In the genomic region with DNA sequence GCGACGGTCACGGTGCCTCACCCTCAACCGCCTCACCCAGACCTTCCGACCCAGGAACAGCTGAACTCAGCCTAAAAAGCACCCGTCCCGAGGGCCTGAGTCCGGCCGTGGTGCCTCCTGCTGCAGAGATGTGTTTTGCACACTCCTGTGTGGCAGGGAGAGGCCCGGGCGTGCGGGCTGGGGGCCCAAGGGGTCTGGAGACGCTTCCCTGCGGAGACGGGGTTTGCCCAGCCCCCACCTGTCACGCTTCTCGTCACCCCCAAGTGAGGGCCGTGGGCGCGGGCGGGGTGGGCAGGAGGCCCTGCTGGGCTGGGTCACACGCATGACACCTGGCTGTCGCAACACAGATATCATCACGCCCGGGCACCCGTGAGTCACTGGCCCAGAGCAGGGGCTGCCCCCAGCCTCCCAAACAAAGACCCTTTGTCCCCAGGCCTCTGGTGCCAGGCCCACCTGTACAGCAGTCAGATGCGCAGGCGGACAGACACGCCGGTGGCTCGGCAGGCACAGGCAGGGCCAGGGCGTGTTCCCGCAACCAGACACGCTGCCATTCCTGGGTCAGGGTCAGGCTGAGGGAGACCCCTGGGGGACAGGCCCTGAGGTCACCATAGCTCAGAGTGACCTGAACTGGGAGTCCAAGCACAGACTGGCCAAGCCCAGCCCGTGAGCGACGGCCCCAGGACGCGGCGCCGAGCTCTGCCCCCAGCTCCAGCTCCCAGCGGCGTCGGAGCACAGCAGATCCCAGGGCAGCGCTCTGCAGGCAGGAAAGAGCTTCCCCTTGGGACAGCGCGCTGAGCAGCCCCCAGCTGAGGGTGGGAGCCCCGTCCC, we compare ENCODE assay signal across 1 cellular context.
TF ChIP-seq lines count a peak whose summit lies in the region.

No MANE protein-coding gene starts in this region.

TF ChIP-seq in HepG2, 621 proteins besides CTCF, POLR2A, EP300 and RAD21 (continued from another document and continues in another):
- TF ChIP-seq HMGXB4 (CRISPR knock-in tag; IDR thresholded peaks at IDR 0.05; ENCODE audit: borderline replicate concordance in 1 of 2, low read depth in 1 of 2) (peak in 1 of 2 experiments; percentile 47; a peak in 2 of 4 replicates), SOX13 (IDR thresholded peaks at IDR 0.05) (no peak), SOX13 (CRISPR knock-in tag; conservative IDR thresholded peaks at IDR 0.05 in 1 of 2, IDR thresholded peaks at IDR 0.05 in 1 of 2) (peak in 1 of 2 experiments; percentile 86; a peak in 2 of 4 replicates), ZNF788 (CRISPR knock-in tag; IDR thresholded peaks at IDR 0.05; ENCODE audit: borderline replicate concordance) (peak; percentile 86), AFF4 (CRISPR knock-in tag; IDR thresholded peaks at IDR 0.05) (no peak), ZKSCAN8 (CRISPR knock-in tag; IDR thresholded peaks at IDR 0.05; ENCODE audit: borderline replicate concordance) (no peak), GATA4 (IDR thresholded peaks at IDR 0.05; ENCODE audit: borderline replicate concordance, low read depth) (0 out of 2 replicates have a peak, but pooled peaks have one; percentile 19), ZNF629 (CRISPR knock-in tag; conservative IDR thresholded peaks at IDR 0.05) (no peak), TFDP2 (CRISPR knock-in tag; IDR thresholded peaks at IDR 0.05) (0 out of 2 replicates have a peak, but pooled peaks have one; percentile 17), MTERF4 (CRISPR knock-in tag; IDR thresholded peaks at IDR 0.05) (peak; percentile 70; the same call in 1 of the 2 replicates), ZNF256 (CRISPR knock-in tag; conservative IDR thresholded peaks at IDR 0.05) (no peak), CC2D1A (CRISPR knock-in tag; IDR thresholded peaks at IDR 0.05) (no peak), TEAD2 (CRISPR knock-in tag; IDR thresholded peaks at IDR 0.05) (no peak), BRCA1 (CRISPR knock-in tag; IDR thresholded peaks at IDR 0.05) (no peak), ERF (CRISPR knock-in tag; IDR thresholded peaks at IDR 0.05) (peak; percentile 56), ARID2 (CRISPR knock-in tag; IDR thresholded peaks at IDR 0.05; ENCODE audit: borderline replicate concordance) (0 out of 2 replicates have a peak, but pooled peaks have one; percentile 45), HDAC1 (CRISPR knock-in tag; IDR thresholded peaks at IDR 0.05) (peak; percentile 61), TBX2 (CRISPR knock-in tag; IDR thresholded peaks at IDR 0.05; ENCODE audit: borderline replicate concordance) (peak; percentile 98), ELF1 (CRISPR knock-in tag; IDR thresholded peaks at IDR 0.05) (peak; percentile 40), TBX3 (IDR thresholded peaks at IDR 0.05; ENCODE audit: borderline replicate concordance) (peak; percentile 47; the same call in 1 of the 2 replicates), MATR3 (CRISPR knock-in tag; IDR thresholded peaks at IDR 0.05) (no peak), NFATC3 (CRISPR knock-in tag; IDR thresholded peaks at IDR 0.05) (no peak), GABPB1 (CRISPR knock-in tag; IDR thresholded peaks at IDR 0.05) (peak; percentile 62; the same call in 1 of the 2 replicates), KLF12 (CRISPR knock-in tag; IDR thresholded peaks at IDR 0.05; ENCODE audit: borderline replicate concordance) (peak; percentile 46; the same call in 1 of the 2 replicates), ZNF644 (CRISPR knock-in tag; IDR thresholded peaks at IDR 0.05; ENCODE audit: low read depth) (no peak), ZNF326 (CRISPR knock-in tag; IDR thresholded peaks at IDR 0.05; ENCODE audit: borderline replicate concordance) (peak; percentile 27; the same call in 1 of the 2 replicates), HOXA7 (CRISPR knock-in tag; IDR thresholded peaks at IDR 0.05) (no peak), ZNF160 (CRISPR knock-in tag; IDR thresholded peaks at IDR 0.05) (peak; percentile 77), ZNF441 (CRISPR knock-in tag; IDR thresholded peaks at IDR 0.05; ENCODE audit: borderline replicate concordance) (0 out of 2 replicates have a peak, but pooled peaks have one; percentile 19), ZBTB33 (CRISPR knock-in tag; IDR thresholded peaks at IDR 0.05) (0 out of 2 replicates have a peak, but pooled peaks have one; percentile 15), MYNN (CRISPR knock-in tag; IDR thresholded peaks at IDR 0.05; ENCODE audit: low read depth) (no peak), RFX5 (IDR thresholded peaks at IDR 0.05; ENCODE audit: low read depth, low read length) (no peak)
- TF ChIP-seq, protein P1, sequence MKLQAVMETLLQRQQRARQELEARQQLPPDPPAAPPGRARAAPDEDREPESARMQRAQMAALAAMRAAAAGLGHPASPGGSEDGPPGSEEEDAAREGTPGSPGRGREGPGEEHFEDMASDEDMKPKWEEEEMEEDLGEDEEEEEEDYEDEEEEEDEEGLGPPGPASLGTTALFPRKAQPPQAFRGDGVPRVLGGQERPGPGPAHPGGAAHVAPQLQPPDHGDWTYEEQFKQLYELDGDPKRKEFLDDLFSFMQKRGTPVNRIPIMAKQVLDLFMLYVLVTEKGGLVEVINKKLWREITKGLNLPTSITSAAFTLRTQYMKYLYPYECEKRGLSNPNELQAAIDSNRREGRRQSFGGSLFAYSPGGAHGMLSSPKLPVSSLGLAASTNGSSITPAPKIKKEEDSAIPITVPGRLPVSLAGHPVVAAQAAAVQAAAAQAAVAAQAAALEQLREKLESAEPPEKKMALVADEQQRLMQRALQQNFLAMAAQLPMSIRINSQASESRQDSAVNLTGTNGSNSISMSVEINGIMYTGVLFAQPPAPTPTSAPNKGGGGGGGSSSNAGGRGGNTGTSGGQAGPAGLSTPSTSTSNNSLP (IDR thresholded peaks at IDR 0.05; ENCODE audit: low read depth, low read length) = no peak
- TF ChIP-seq, protein P2, sequence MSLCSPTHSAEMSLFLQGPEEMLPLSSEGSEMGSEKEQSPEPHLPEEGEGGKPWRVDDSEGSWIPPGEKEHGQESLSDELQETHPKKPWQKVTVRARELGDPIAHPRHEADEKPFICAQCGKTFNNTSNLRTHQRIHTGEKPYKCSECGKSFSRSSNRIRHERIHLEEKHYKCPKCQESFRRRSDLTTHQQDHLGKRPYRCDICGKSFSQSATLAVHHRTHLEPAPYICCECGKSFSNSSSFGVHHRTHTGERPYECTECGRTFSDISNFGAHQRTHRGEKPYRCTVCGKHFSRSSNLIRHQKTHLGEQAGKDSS (CRISPR knock-in tag; IDR thresholded peaks at IDR 0.05; ENCODE audit: borderline replicate concordance, low read depth) = peak; percentile 61; the same call in 1 of the 2 replicates
- TF ChIP-seq, protein P3, sequence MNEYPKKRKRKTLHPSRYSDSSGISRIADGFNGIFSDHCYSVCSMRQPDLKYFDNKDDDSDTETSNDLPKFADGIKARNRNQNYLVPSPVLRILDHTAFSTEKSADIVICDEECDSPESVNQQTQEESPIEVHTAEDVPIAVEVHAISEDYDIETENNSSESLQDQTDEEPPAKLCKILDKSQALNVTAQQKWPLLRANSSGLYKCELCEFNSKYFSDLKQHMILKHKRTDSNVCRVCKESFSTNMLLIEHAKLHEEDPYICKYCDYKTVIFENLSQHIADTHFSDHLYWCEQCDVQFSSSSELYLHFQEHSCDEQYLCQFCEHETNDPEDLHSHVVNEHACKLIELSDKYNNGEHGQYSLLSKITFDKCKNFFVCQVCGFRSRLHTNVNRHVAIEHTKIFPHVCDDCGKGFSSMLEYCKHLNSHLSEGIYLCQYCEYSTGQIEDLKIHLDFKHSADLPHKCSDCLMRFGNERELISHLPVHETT (CRISPR knock-in tag; conservative IDR thresholded peaks at IDR 0.05) = no peak
- TF ChIP-seq, protein P4, sequence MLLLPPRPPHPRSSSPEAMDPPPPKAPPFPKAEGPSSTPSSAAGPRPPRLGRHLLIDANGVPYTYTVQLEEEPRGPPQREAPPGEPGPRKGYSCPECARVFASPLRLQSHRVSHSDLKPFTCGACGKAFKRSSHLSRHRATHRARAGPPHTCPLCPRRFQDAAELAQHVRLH (CRISPR knock-in tag; IDR thresholded peaks at IDR 0.05; ENCODE audit: borderline replicate concordance, low read depth) = peak; percentile 42; the same call in 1 of the 2 replicates
- TF ChIP-seq, protein P5, sequence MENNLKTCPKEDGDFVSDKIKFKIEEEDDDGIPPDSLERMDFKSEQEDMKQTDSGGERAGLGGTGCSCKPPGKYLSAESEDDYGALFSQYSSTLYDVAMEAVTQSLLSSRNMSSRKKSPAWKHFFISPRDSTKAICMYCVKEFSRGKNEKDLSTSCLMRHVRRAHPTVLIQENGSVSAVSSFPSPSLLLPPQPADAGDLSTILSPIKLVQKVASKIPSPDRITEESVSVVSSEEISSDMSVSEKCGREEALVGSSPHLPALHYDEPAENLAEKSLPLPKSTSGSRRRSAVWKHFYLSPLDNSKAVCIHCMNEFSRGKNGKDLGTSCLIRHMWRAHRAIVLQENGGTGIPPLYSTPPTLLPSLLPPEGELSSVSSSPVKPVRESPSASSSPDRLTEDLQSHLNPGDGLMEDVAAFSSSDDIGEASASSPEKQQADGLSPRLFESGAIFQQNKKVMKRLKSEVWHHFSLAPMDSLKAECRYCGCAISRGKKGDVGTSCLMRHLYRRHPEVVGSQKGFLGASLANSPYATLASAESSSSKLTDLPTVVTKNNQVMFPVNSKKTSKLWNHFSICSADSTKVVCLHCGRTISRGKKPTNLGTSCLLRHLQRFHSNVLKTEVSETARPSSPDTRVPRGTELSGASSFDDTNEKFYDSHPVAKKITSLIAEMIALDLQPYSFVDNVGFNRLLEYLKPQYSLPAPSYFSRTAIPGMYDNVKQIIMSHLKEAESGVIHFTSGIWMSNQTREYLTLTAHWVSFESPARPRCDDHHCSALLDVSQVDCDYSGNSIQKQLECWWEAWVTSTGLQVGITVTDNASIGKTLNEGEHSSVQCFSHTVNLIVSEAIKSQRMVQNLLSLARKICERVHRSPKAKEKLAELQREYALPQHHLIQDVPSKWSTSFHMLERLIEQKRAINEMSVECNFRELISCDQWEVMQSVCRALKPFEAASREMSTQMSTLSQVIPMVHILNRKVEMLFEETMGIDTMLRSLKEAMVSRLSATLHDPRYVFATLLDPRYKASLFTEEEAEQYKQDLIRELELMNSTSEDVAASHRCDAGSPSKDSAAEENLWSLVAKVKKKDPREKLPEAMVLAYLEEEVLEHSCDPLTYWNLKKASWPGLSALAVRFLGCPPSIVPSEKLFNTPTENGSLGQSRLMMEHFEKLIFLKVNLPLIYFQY (CRISPR knock-in tag; IDR thresholded peaks at IDR 0.05; ENCODE audit: borderline replicate concordance) = peak; percentile 76
